In genomic region chr17:21551081-21551881, GRCh38 we compare ENCODE assay signal across 8 cellular contexts.
DNase-seq lines count a peak whose midpoint lies in the region; ATAC-seq and TF ChIP-seq lines count a peak whose summit lies in the region.

No MANE protein-coding gene starts in this region.

- H3K4me1 Mint-ChIP-seq in Calu3 (ENCODE audit: low read depth, unreplicated experiment): peaks cover 13% of the 10 kb centered on the region

- no peaks in the 10 kb centered on the region for H3K27me3 ChIP-seq in right lobe of liver

- no peak overlapping the region for H3K27ac Mint-ChIP-seq in Calu3 (ENCODE audit: unreplicated experiment)

- H3K4me3 ChIP-seq in HFF-Myc (replicated peaks; ENCODE audit: low read depth, low read length) (peak overlapping the region; percentile 61), right lobe of liver (peak overlapping the region; percentile 69 to 80 (median 71))

- H3K9me3 ChIP-seq in right lobe of liver: no peaks in the 10 kb centered on the region

- H3K9me3 Mint-ChIP-seq in Calu3 (ENCODE audit: low read depth, unreplicated experiment): no peaks in the 10 kb centered on the region

- ATAC-seq in right lobe of liver (peak; percentile 96 to 98 (median 98)), HG03571 (IDR thresholded peaks at IDR 0.05; ENCODE audit: unreplicated experiment) (no peak)

- H3K27ac ChIP-seq in right lobe of liver: peak overlapping the region in 2 of 3 donors; percentile 52 to 57

- H3K4me1 ChIP-seq in right lobe of liver: no peaks in the 10 kb centered on the region

- BruUV-seq in Calu3 (replicated peaks; lab: Mats Ljungman, UMichigan): TSS peak; percentile 42

- TF ChIP-seq CTCF in Calu3 (IDR thresholded peaks at IDR 0.05; ENCODE audit: unreplicated experiment) (no peak), HFF-Myc (IDR thresholded peaks at IDR 0.05; ENCODE audit: low read depth, low read length, missing control alignments) (no peak), right lobe of liver (IDR thresholded peaks at IDR 0.05) (no peak)

- H3K36me3 ChIP-seq in right lobe of liver: no peaks in the 10 kb centered on the region

- peak overlapping the region; percentile 83 for H3K4me3 Mint-ChIP-seq in Calu3 (ENCODE audit: low read depth, unreplicated experiment)

- peak; percentile 53 for TF ChIP-seq POLR2A in right lobe of liver (IDR thresholded peaks at IDR 0.05)

- CTCF ChIA-PET in Calu3 (lab: Charles Lee): no interaction called here

- H3K36me3 Mint-ChIP-seq in Calu3 (ENCODE audit: insufficient read depth, unreplicated experiment): peaks cover 13% of the 10 kb centered on the region

- intact Hi-C loops in Calu3 (cut with micrococcal nuclease; ENCODE audit: unreplicated experiment): no loop called here
- intact Hi-C loops in right lobe of liver (cut with DNase I): no loop called here

- 0% methylated on average over 8 of the region's 75 CpGs for WGBS in right lobe of liver (ENCODE audit: insufficient coverage, low coverage, low lambda C conversion rate, missing lambda C conversion rate)

- DNase-seq in Calu3 (peak; percentile 61), HFF-Myc (ENCODE audit: extremely low read depth, low read depth) (peak; percentile 37), NCI-H460 (ENCODE audit: extremely low read depth, low read depth) (peak; percentile 65), dermis blood vessel endothelial cell (peak; percentile 86), right lobe of liver (peak; percentile 84 to 86 (median 86))
- peak; percentile 64 to 80 for DNase-seq in activated CD4-positive, alpha-beta T cell treated with anti-CD3 and anti-CD28 coated beads, Interleukin-2, amount 50 U/mL, for 24 hours (ENCODE audit: low read depth in 1 of 2, low spot score in 1 of 2)
- DNase-seq in stimulated activated CD4-positive, alpha-beta T cell treated with anti-CD3 and anti-CD28 coated beads, Interleukin-2, amount 100 ng/mL, for 48 hours: peak; percentile 70 to 82

- H3K27me3 Mint-ChIP-seq in Calu3 (ENCODE audit: unreplicated experiment): peaks cover 25% of the 10 kb centered on the region
